In the genomic region with DNA sequence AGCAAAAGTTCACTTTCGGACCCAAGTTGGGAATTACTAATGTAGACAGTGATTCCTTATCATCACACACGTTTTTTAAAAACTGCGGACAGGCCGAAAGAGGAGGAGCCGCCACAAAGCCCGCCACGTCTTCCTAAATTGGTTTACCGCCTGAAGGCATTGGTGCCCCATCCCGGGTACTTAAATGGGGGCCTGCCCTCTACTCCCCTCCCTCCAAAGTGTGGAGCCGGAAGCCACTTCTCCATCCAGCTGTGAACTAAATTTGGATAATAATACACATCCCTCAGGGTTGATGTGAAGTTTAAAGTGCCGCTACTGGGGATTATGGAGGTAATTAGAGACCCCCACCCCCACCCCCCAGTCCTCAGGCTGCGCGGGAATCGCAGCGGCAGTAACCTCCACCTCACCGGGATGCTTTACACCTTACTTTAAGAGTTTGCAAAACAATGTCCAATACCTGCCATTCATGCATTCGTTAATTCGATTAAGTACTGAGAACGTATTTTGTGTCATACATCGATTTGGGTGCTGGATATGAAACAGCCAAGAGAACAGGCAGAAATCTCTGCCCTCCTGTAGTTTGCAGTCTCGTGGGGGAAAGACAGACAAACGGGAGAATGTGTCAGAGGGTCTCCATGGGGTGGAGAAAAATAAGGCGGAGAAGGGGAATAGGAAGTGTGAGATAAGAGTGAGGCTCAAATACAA, we compare ENCODE assay signal across 8 cellular contexts. TPM values are rescaled to one million over a fixed set of nuclear protein-coding genes. Genes with fewer than 3 reads are reported as not detected.
DNase-seq lines count a peak whose midpoint lies in the region; ATAC-seq lines count a peak whose summit lies in the region.

No MANE protein-coding gene starts in this region.

- H3K27me3 Mint-ChIP-seq in activated CD4-positive, alpha-beta T cell treated with anti-CD3 and anti-CD28 coated beads, Interleukin-2, amount 10 ng/mL, durations not matched to agents 7 days and 5 days = peaks cover 11% of the 10 kb centered on the region
- H3K27me3 Mint-ChIP-seq in activated T-helper 1 cell treated with anti-CD3 and anti-CD28 coated beads, Interleukin-12 subunit alpha, Interleukin-12 subunit beta, Interleukin-2, Interleukin-4 antibody, amounts not matched to agents 30 ng/mL and 10 ng/mL and 1 ng/mL, durations not matched to agents 14 hours and 24 hours and 36 hours (ENCODE audit: insufficient read depth) = peaks cover 13% of the 10 kb centered on the region
- H3K27me3 Mint-ChIP-seq in immature natural killer cell (ENCODE audit: low read depth in 3 of 3) = peaks cover 6 to 15% (median 12%) of the 10 kb centered on the region in 3 donors

- ATAC-seq in HG02763 (IDR thresholded peaks at IDR 0.05; ENCODE audit: unreplicated experiment) = no peak

- H3K27ac ChIP-seq in temporal lobe (ENCODE audit: low read depth, low read length) = peak overlapping the region; percentile 47

- H3K27ac Mint-ChIP-seq in activated CD4-positive, alpha-beta T cell treated with anti-CD3 and anti-CD28 coated beads, Interleukin-2, amount 10 ng/mL, durations not matched to agents 7 days and 5 days = peak overlapping the region; percentile 97
- H3K27ac Mint-ChIP-seq in activated T-helper 1 cell treated with anti-CD3 and anti-CD28 coated beads, Interleukin-12 subunit alpha, Interleukin-12 subunit beta, Interleukin-2, Interleukin-4 antibody, amounts not matched to agents 30 ng/mL and 10 ng/mL and 1 ng/mL, durations not matched to agents 14 hours and 24 hours and 36 hours = peak overlapping the region; percentile 96
- peak overlapping the region; percentile 86 to 95 (median 92) for H3K27ac Mint-ChIP-seq in immature natural killer cell

- H3K9me3 Mint-ChIP-seq in activated CD4-positive, alpha-beta T cell treated with anti-CD3 and anti-CD28 coated beads, Interleukin-2, amount 10 ng/mL, durations not matched to agents 7 days and 5 days = peaks cover 4% of the 10 kb centered on the region
- peaks cover 1% of the 10 kb centered on the region for H3K9me3 Mint-ChIP-seq in activated T-helper 1 cell treated with anti-CD3 and anti-CD28 coated beads, Interleukin-12 subunit alpha, Interleukin-12 subunit beta, Interleukin-2, Interleukin-4 antibody, amounts not matched to agents 30 ng/mL and 10 ng/mL and 1 ng/mL, durations not matched to agents 14 hours and 24 hours and 36 hours
- peaks cover 0 to 4% (median 0%) of the 10 kb centered on the region in 6 donors for H3K9me3 Mint-ChIP-seq in immature natural killer cell

- peaks cover 44% of the 10 kb centered on the region for H3K4me1 Mint-ChIP-seq in activated CD4-positive, alpha-beta T cell treated with anti-CD3 and anti-CD28 coated beads, Interleukin-2, amount 10 ng/mL, durations not matched to agents 7 days and 5 days
- peaks cover 42% of the 10 kb centered on the region for H3K4me1 Mint-ChIP-seq in activated T-helper 1 cell treated with anti-CD3 and anti-CD28 coated beads, Interleukin-12 subunit alpha, Interleukin-12 subunit beta, Interleukin-2, Interleukin-4 antibody, amounts not matched to agents 30 ng/mL and 10 ng/mL and 1 ng/mL, durations not matched to agents 14 hours and 24 hours and 36 hours (ENCODE audit: low read depth)
- H3K4me1 Mint-ChIP-seq in immature natural killer cell = peaks cover 46 to 51% of the 10 kb centered on the region in 2 donors

- DNase-seq in activated CD4-positive, alpha-beta T cell treated with anti-CD3 and anti-CD28 coated beads, Interleukin-2, amount 10 ng/mL, durations not matched to agents 7 days and 5 days = no peak
- no peak for DNase-seq in activated CD4-positive, alpha-beta T cell treated with anti-CD3 and anti-CD28 coated beads for 4 hours
- DNase-seq in activated T-helper 1 cell treated with anti-CD3 and anti-CD28 coated beads, Interleukin-12 subunit alpha, Interleukin-12 subunit beta, Interleukin-2, Interleukin-4 antibody, amounts not matched to agents 30 ng/mL and 10 ng/mL and 1 ng/mL, durations not matched to agents 14 hours and 24 hours and 36 hours (ENCODE audit: low spot score) = no peak
- DNase-seq in immature natural killer cell (no peak), LoVo (ENCODE audit: low spot score) (no peak), ACHN (no peak)

- peak overlapping the region; percentile 89 for H3K4me3 Mint-ChIP-seq in activated CD4-positive, alpha-beta T cell treated with anti-CD3 and anti-CD28 coated beads, Interleukin-2, amount 10 ng/mL, durations not matched to agents 7 days and 5 days
- peak overlapping the region; percentile 95 for H3K4me3 Mint-ChIP-seq in activated T-helper 1 cell treated with anti-CD3 and anti-CD28 coated beads, Interleukin-12 subunit alpha, Interleukin-12 subunit beta, Interleukin-2, Interleukin-4 antibody, amounts not matched to agents 30 ng/mL and 10 ng/mL and 1 ng/mL, durations not matched to agents 14 hours and 24 hours and 36 hours
- H3K4me3 Mint-ChIP-seq in immature natural killer cell = peak overlapping the region; percentile 87 to 92 (median 89)

- POLR2A ChIA-PET in activated CD4-positive, alpha-beta T cell treated with anti-CD3 and anti-CD28 coated beads, Interleukin-2, amount 10 ng/mL, durations not matched to agents 7 days and 5 days (lab: Charles Lee) = no interaction called here

- in situ Hi-C loops in ACHN (cut with HindIII; ENCODE audit: low pct_ligation_motif_present, low pct_unique_long_range_greater_than_20kb, low sequenced_read_pairs) = no loop called here

- CTCF ChIA-PET in activated CD4-positive, alpha-beta T cell treated with anti-CD3 and anti-CD28 coated beads, Interleukin-2, amount 10 ng/mL, durations not matched to agents 7 days and 5 days (lab: Charles Lee) = interaction anchor here (1.3 to 1.7 kb wide), 2 partner anchors 8 to 26 kb away, joined by 3 to 5 read pairs; no protein-coding TSS in a partner anchor

- H3K36me3 Mint-ChIP-seq in activated CD4-positive, alpha-beta T cell treated with anti-CD3 and anti-CD28 coated beads, Interleukin-2, amount 10 ng/mL, durations not matched to agents 7 days and 5 days (ENCODE audit: low read depth) = peaks cover 12% of the 10 kb centered on the region
- peaks cover 15% of the 10 kb centered on the region for H3K36me3 Mint-ChIP-seq in activated T-helper 1 cell treated with anti-CD3 and anti-CD28 coated beads, Interleukin-12 subunit alpha, Interleukin-12 subunit beta, Interleukin-2, Interleukin-4 antibody, amounts not matched to agents 30 ng/mL and 10 ng/mL and 1 ng/mL, durations not matched to agents 14 hours and 24 hours and 36 hours (ENCODE audit: low read depth)
- H3K36me3 Mint-ChIP-seq in immature natural killer cell = no peaks in the 10 kb centered on the region

- intact Hi-C loops in activated T-helper 1 cell treated with anti-CD3 and anti-CD28 coated beads, Interleukin-12 subunit alpha, Interleukin-12 subunit beta, Interleukin-2, Interleukin-4 antibody, amounts not matched to agents 30 ng/mL and 10 ng/mL and 1 ng/mL, durations not matched to agents 14 hours and 24 hours and 36 hours (cut with micrococcal nuclease) = loop anchor here (1.0 to 5.0 kb wide), 4 partner anchors 23 to 1033 kb away; partner anchors contain the start of gene CDKL3

RNA-seq across cellular contexts. Expression of gene MACROH2A1, which starts 1.0 kb away (rescaled TPM):
- 100 to 1,000 TPM; 287 to 297 TPM for total RNA-seq in activated CD4-positive, alpha-beta T cell treated with anti-CD3 and anti-CD28 coated beads, Interleukin-2, amount 10 ng/mL, durations not matched to agents 7 days and 5 days
- total RNA-seq in activated T-helper 1 cell treated with anti-CD3 and anti-CD28 coated beads, Interleukin-12 subunit alpha, Interleukin-12 subunit beta, Interleukin-2, Interleukin-4 antibody, amounts not matched to agents 30 ng/mL and 10 ng/mL and 1 ng/mL, durations not matched to agents 14 hours and 24 hours and 36 hours = 315 and 317 TPM in 2 replicates
- 100 to 1,000 TPM; 162 to 195 (median 168) TPM for polyA plus RNA-seq in immature natural killer cell
- total RNA-seq in temporal lobe = 105 TPM

RNA-seq across cellular contexts. Expression of gene DCANP1, which starts 47.2 kb away (rescaled TPM):
- not detected for total RNA-seq in activated CD4-positive, alpha-beta T cell treated with anti-CD3 and anti-CD28 coated beads, Interleukin-2, amount 10 ng/mL, durations not matched to agents 7 days and 5 days
- not detected in 2 replicates for total RNA-seq in activated T-helper 1 cell treated with anti-CD3 and anti-CD28 coated beads, Interleukin-12 subunit alpha, Interleukin-12 subunit beta, Interleukin-2, Interleukin-4 antibody, amounts not matched to agents 30 ng/mL and 10 ng/mL and 1 ng/mL, durations not matched to agents 14 hours and 24 hours and 36 hours
- under 1 TPM in 1 of 3 donors, not detected in 2; 0.95 TPM for polyA plus RNA-seq in immature natural killer cell
- not detected for total RNA-seq in temporal lobe

RNA-seq across cellular contexts. Expression of gene TIFAB, which starts 52.2 kb away (rescaled TPM):
- not detected for total RNA-seq in activated CD4-positive, alpha-beta T cell treated with anti-CD3 and anti-CD28 coated beads, Interleukin-2, amount 10 ng/mL, durations not matched to agents 7 days and 5 days
- total RNA-seq in activated T-helper 1 cell treated with anti-CD3 and anti-CD28 coated beads, Interleukin-12 subunit alpha, Interleukin-12 subunit beta, Interleukin-2, Interleukin-4 antibody, amounts not matched to agents 30 ng/mL and 10 ng/mL and 1 ng/mL, durations not matched to agents 14 hours and 24 hours and 36 hours = not detected in 2 replicates
- polyA plus RNA-seq in immature natural killer cell = under 1 TPM in 2 of 3 donors, not detected in 1; 0.03 to 0.07 TPM
- under 0.01 TPM for total RNA-seq in temporal lobe
